9 cellular contexts compared by ENCODE assay signal in the genomic region with DNA sequence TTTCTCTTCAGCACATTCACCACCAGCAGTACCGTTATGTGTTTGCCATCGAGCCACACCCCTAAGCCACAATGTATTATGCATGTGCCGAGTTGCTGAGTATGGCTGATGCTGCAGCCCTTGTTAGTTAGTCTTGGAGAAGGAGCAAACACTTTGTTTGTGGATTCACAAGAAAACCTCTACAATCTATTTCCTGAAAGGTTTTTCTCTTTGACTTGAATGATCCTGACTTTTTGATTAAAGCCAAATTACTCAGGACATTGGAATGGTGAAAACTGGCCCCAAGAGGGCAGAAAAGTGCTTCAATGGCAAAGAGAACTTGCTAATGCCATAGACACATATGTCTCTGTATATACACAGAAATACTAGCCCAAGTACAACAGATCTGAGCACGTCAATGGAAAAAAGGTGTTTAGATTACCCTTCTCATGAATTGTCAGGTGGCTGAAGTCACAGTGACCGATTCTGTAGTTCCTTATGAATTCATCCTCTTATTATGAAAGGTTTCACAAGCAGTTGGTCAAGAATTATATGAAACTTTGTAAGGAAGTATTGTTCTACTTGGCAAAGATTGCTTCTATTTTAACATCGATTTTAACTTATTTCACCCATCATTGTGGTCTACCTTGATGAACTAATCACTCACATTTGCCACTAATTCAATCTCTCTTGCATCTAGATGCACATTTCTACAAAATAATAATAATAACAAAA.
A peak's percentile ranks its signal among the peaks of the same experiment; 100 is the strongest.
DNase-seq lines count a peak whose midpoint lies in the region; FAIRE-seq and TF ChIP-seq lines count a peak whose summit lies in the region.
"Had no signal": no experiment of that assay in that cellular context is flagged by ENCODE, and none has a peak within 500 bp of the region (broad histone marks: within the 10 kb centered on the region; RNA-seq: fewer than 3 reads in every experiment).

No MANE protein-coding gene starts in this region.

- TF ChIP-seq CTCF in D721Med (IDR thresholded peaks at IDR 0.05; ENCODE audit: insufficient read depth, missing control alignments), result peak; percentile 66
- TF ChIP-seq CTCF in LNCaP clone FGC (IDR thresholded peaks at IDR 0.05; ENCODE audit: control insufficient read depth, extremely low read depth, insufficient read depth), result peak; percentile 83
- TF ChIP-seq CTCF in brain microvascular endothelial cell (IDR thresholded peaks at IDR 0.05; ENCODE audit: low read depth, low read length, missing control alignments), result peak; percentile 61

- H3K4me3 ChIP-seq in LNCaP clone FGC (ENCODE audit: low read depth, low read length) (no peak overlapping the region), brain microvascular endothelial cell (ENCODE audit: low read depth, low read length) (no peak overlapping the region)

- DNase-seq in D721Med (ENCODE audit: insufficient read length, low spot score) (no peak), LNCaP clone FGC (ENCODE audit: low read depth) (peak; percentile 57), brain microvascular endothelial cell (peak; percentile 73), mucosa of gallbladder (ENCODE audit: low spot score) (peak; percentile 43), GF-D8 (lab: John Stamatoyannopoulos, UW) (no peak), cerebellar nuclear complex (lab: John Stamatoyannopoulos, UW) (no peak)
- no peak for DNase-seq in effector CD4-positive, alpha-beta T cell
- no peak for DNase-seq in activated naive CD4-positive, alpha-beta T cell treated with Interleukin-2 at 50 U/mL for 16 hours

- H3K27ac ChIP-seq in brain microvascular endothelial cell, result no peak overlapping the region

- no peaks in the 10 kb centered on the region for H3K36me3 ChIP-seq in brain microvascular endothelial cell (replicated peaks)

- no peaks in the 10 kb centered on the region for H3K27me3 ChIP-seq in brain microvascular endothelial cell (replicated peaks)

- in situ Hi-C loops in brain microvascular endothelial cell (cut with HindIII; ENCODE audit: low pct_ligation_motif_present, low sequenced_read_pairs), result no loop called here

- FAIRE-seq in D721Med (lab: Jason Lieb, UNC), result no peak
- FAIRE-seq: colon had no signal

Comparison
In these comparisons a context has a peak if more than half of its experiments do, and no peak if none do; other contexts are left out.
1. DNase-seq: peak in LNCaP clone FGC (single experiment), brain microvascular endothelial cell (single experiment) and mucosa of gallbladder (single experiment); none in D721Med (single experiment), effector CD4-positive, alpha-beta T cell (single experiment), GF-D8 (single experiment), cerebellar nuclear complex (0 of 2) and activated naive CD4-positive, alpha-beta T cell treated with Interleukin-2 at 50 U/mL for 16 hours (single experiment).
2. Peak in every context shown above with its lines, with median percentiles within 50 percentile points of each other: CTCF ChIP-seq.